ENCODE assay signal across 1 cellular context in the genomic region with DNA sequence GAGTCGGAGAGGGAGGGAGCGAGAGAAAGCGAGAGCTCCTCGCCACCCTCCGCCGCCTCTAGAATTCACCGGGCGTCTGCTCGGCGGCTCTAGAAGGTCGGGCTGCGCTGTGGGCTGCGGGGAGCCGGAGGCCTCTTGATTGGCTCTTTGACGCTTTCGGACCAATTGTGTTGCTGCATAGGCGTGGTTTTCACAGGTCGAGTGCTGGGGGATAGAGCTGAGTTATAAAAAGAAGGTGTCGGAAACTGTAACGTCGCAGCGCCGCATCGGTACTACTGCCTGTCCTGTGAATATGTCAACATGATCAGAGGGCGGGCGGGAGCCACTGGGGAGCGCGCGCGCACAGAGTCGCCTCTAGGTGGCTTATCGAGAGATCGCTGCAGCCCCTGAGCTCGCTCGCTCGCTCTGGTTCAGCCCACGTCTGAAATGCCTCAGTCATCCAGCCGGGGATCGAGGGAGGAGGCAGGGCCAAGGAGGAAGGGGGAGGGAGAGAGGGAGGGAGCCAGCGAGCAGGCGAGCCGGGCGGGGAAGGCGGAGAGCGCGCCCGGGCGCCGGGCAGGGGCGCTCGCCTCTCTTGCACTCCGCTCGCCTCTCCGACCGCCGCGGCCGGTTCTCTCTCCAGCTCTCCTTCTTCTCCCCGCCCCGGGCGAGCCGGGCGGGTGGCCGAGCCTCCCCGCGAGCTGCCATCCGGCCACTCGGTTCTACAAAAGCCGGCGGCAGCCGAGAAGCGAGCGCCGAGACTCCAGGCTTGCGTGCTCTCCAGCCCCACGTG.
TF ChIP-seq lines count a peak whose summit lies in the region.

Gene TBX3, minus strand, starts transcription at position 78 of the 772 bp plus-strand sequence. CDS start 975 bp downstream, outside the sequence.

TF ChIP-seq in HEK293, 187 proteins besides CTCF, POLR2A, EP300 and RAD21 (continued from another document and continues in another):
- TF ChIP-seq, protein P1, sequence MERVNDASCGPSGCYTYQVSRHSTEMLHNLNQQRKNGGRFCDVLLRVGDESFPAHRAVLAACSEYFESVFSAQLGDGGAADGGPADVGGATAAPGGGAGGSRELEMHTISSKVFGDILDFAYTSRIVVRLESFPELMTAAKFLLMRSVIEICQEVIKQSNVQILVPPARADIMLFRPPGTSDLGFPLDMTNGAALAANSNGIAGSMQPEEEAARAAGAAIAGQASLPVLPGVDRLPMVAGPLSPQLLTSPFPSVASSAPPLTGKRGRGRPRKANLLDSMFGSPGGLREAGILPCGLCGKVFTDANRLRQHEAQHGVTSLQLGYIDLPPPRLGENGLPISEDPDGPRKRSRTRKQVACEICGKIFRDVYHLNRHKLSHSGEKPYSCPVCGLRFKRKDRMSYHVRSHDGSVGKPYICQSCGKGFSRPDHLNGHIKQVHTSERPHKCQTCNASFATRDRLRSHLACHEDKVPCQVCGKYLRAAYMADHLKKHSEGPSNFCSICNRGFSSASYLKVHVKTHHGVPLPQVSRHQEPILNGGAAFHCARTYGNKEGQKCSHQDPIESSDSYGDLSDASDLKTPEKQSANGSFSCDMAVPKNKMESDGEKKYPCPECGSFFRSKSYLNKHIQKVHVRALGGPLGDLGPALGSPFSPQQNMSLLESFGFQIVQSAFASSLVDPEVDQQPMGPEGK (tag by site-specific recombination; IDR thresholded peaks at IDR 0.05), result peak; percentile 71
- TF ChIP-seq ZNF629 (tag by site-specific recombination; IDR thresholded peaks at IDR 0.05) (peak; percentile 80), ZNF2 (tag by site-specific recombination; IDR thresholded peaks at IDR 0.05) (peak; percentile 85; the same call in 1 of the 2 replicates), SP3 (tag by site-specific recombination; IDR thresholded peaks at IDR 0.05) (peak; percentile 50), ZNF645 (tag by site-specific recombination; IDR thresholded peaks at IDR 0.05) (no peak), ZNF24 (tag by site-specific recombination; IDR thresholded peaks at IDR 0.05) (peak; percentile 16; the same call in 1 of the 2 replicates), ZNF747 (tag by site-specific recombination; IDR thresholded peaks at IDR 0.05) (no peak), ZNF76 (tag by site-specific recombination; IDR thresholded peaks at IDR 0.05; ENCODE audit: borderline replicate concordance, low read depth) (peak; percentile 11; the same call in 1 of the 2 replicates), ZBTB26 (tag by site-specific recombination; optimal IDR thresholded peaks at IDR 0.05) (peak; percentile 95), ZNF146 (tag by site-specific recombination; IDR thresholded peaks at IDR 0.05) (no peak), KLF10 (tag by site-specific recombination; IDR thresholded peaks at IDR 0.05) (peak; percentile 12; the same call in 1 of the 2 replicates), ZBTB7A (tag by site-specific recombination; IDR thresholded peaks at IDR 0.05; ENCODE audit: low read depth) (0 out of 2 replicates have a peak, but pooled peaks have one; percentile 44), ZNF350 (tag by site-specific recombination; IDR thresholded peaks at IDR 0.05) (peak; percentile 100), ZNF596 (tag by site-specific recombination; IDR thresholded peaks at IDR 0.05) (peak; percentile 98), ZNF621 (tag by site-specific recombination; IDR thresholded peaks at IDR 0.05) (no peak), TRIM28 (IDR thresholded peaks at IDR 0.05; ENCODE audit: borderline replicate concordance, low read length) (peak; percentile 75), ZBTB8A (tag by site-specific recombination; IDR thresholded peaks at IDR 0.05) (peak; percentile 99), KLF16 (tag by site-specific recombination; IDR thresholded peaks at IDR 0.05) (peak; percentile 20; the same call in 1 of the 2 replicates), ZSCAN30 (tag by site-specific recombination; IDR thresholded peaks at IDR 0.05) (peak; percentile 67), ZNF555 (tag by site-specific recombination; conservative IDR thresholded peaks at IDR 0.05) (no peak), ZBTB6 (tag by site-specific recombination; IDR thresholded peaks at IDR 0.05) (peak; percentile 100), ZIC2 (tag by site-specific recombination; IDR thresholded peaks at IDR 0.05) (peak; percentile 43), ZNF600 (tag by site-specific recombination; IDR thresholded peaks at IDR 0.05) (peak; percentile 77), ZBTB44 (tag by site-specific recombination; IDR thresholded peaks at IDR 0.05) (peak; percentile 32; the same call in 1 of the 2 replicates), ZFP69B (tag by site-specific recombination; IDR thresholded peaks at IDR 0.05) (no peak), KLF1 (tag by site-specific recombination; IDR thresholded peaks at IDR 0.05) (peak; percentile 43), ZNF394 (tag by site-specific recombination; IDR thresholded peaks at IDR 0.05; ENCODE audit: borderline replicate concordance) (0 out of 2 replicates have a peak, but pooled peaks have one; percentile 26), GLIS1 (tag by site-specific recombination; IDR thresholded peaks at IDR 0.05) (peak; percentile 30), ZNF501 (tag by site-specific recombination; IDR thresholded peaks at IDR 0.05) (peak; percentile 47)
- TF ChIP-seq, protein P2, sequence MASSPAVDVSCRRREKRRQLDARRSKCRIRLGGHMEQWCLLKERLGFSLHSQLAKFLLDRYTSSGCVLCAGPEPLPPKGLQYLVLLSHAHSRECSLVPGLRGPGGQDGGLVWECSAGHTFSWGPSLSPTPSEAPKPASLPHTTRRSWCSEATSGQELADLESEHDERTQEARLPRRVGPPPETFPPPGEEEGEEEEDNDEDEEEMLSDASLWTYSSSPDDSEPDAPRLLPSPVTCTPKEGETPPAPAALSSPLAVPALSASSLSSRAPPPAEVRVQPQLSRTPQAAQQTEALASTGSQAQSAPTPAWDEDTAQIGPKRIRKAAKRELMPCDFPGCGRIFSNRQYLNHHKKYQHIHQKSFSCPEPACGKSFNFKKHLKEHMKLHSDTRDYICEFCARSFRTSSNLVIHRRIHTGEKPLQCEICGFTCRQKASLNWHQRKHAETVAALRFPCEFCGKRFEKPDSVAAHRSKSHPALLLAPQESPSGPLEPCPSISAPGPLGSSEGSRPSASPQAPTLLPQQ (tag by site-specific recombination; IDR thresholded peaks at IDR 0.05), result peak; percentile 41; the same call in 1 of the 2 replicates
- TF ChIP-seq, protein P3, sequence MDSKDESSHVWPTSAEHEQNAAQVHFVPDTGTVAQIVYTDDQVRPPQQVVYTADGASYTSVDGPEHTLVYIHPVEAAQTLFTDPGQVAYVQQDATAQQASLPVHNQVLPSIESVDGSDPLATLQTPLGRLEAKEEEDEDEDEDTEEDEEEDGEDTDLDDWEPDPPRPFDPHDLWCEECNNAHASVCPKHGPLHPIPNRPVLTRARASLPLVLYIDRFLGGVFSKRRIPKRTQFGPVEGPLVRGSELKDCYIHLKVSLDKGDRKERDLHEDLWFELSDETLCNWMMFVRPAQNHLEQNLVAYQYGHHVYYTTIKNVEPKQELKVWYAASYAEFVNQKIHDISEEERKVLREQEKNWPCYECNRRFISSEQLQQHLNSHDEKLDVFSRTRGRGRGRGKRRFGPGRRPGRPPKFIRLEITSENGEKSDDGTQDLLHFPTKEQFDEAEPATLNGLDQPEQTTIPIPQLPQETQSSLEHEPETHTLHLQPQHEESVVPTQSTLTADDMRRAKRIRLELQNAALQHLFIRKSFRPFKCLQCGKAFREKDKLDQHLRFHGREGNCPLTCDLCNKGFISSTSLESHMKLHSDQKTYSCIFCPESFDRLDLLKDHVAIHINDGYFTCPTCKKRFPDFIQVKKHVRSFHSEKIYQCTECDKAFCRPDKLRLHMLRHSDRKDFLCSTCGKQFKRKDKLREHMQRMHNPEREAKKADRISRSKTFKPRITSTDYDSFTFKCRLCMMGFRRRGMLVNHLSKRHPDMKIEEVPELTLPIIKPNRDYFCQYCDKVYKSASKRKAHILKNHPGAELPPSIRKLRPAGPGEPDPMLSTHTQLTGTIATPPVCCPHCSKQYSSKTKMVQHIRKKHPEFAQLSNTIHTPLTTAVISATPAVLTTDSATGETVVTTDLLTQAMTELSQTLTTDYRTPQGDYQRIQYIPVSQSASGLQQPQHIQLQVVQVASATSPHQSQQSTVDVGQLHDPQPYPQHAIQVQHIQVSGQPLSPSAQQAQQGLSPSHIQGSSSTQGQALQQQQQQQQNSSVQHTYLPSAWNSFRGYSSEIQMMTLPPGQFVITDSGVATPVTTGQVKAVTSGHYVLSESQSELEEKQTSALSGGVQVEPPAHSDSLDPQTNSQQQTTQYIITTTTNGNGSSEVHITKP (tag by site-specific recombination; IDR thresholded peaks at IDR 0.05), result peak; percentile 95
- TF ChIP-seq, protein P4, sequence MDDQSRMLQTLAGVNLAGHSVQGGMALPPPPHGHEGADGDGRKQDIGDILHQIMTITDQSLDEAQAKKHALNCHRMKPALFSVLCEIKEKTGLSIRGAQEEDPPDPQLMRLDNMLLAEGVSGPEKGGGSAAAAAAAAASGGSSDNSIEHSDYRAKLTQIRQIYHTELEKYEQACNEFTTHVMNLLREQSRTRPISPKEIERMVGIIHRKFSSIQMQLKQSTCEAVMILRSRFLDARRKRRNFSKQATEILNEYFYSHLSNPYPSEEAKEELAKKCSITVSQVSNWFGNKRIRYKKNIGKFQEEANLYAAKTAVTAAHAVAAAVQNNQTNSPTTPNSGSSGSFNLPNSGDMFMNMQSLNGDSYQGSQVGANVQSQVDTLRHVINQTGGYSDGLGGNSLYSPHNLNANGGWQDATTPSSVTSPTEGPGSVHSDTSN (CRISPR knock-in tag; IDR thresholded peaks at IDR 0.05), result peak; percentile 55; the same call in 1 of the 2 replicates
- TF ChIP-seq, protein P5, sequence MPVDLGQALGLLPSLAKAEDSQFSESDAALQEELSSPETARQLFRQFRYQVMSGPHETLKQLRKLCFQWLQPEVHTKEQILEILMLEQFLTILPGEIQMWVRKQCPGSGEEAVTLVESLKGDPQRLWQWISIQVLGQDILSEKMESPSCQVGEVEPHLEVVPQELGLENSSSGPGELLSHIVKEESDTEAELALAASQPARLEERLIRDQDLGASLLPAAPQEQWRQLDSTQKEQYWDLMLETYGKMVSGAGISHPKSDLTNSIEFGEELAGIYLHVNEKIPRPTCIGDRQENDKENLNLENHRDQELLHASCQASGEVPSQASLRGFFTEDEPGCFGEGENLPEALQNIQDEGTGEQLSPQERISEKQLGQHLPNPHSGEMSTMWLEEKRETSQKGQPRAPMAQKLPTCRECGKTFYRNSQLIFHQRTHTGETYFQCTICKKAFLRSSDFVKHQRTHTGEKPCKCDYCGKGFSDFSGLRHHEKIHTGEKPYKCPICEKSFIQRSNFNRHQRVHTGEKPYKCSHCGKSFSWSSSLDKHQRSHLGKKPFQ (tag by site-specific recombination; IDR thresholded peaks at IDR 0.05), result no peak
- TF ChIP-seq, protein P6, sequence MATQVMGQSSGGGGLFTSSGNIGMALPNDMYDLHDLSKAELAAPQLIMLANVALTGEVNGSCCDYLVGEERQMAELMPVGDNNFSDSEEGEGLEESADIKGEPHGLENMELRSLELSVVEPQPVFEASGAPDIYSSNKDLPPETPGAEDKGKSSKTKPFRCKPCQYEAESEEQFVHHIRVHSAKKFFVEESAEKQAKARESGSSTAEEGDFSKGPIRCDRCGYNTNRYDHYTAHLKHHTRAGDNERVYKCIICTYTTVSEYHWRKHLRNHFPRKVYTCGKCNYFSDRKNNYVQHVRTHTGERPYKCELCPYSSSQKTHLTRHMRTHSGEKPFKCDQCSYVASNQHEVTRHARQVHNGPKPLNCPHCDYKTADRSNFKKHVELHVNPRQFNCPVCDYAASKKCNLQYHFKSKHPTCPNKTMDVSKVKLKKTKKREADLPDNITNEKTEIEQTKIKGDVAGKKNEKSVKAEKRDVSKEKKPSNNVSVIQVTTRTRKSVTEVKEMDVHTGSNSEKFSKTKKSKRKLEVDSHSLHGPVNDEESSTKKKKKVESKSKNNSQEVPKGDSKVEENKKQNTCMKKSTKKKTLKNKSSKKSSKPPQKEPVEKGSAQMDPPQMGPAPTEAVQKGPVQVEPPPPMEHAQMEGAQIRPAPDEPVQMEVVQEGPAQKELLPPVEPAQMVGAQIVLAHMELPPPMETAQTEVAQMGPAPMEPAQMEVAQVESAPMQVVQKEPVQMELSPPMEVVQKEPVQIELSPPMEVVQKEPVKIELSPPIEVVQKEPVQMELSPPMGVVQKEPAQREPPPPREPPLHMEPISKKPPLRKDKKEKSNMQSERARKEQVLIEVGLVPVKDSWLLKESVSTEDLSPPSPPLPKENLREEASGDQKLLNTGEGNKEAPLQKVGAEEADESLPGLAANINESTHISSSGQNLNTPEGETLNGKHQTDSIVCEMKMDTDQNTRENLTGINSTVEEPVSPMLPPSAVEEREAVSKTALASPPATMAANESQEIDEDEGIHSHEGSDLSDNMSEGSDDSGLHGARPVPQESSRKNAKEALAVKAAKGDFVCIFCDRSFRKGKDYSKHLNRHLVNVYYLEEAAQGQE (tag by site-specific recombination; IDR thresholded peaks at IDR 0.05), result peak; percentile 74
